ENCODE assay signal across 10 cellular contexts in genomic region chr3:49406571-49407565, GRCh38. TPM values are rescaled to one million over a fixed set of nuclear protein-coding genes. Genes with fewer than 3 reads are reported as not detected.
DNase-seq lines count a peak whose midpoint lies in the region; ATAC-seq and TF ChIP-seq lines count a peak whose summit lies in the region.
"Had no signal": no experiment of that assay in that cellular context is flagged by ENCODE, and none has a peak within 500 bp of the region (broad histone marks: within the 10 kb centered on the region; RNA-seq: fewer than 3 reads in every experiment).

No MANE protein-coding gene starts in this region.

- H4K20me1 ChIP-seq in BLaER1 treated with 17β-estradiol and CSF1 and Interleukin-3, amounts not matched to agents 10 nM and 100 nM: peaks cover 94 to 98% (median 97%) of the 10 kb centered on the region in 11 experiments
- H4K20me1 ChIP-seq in OCI-LY1 (ENCODE audit: insufficient read depth, low read length): peaks cover 6% of the 10 kb centered on the region; the same call in 1 of the 2 replicates

- H3K27me3 Mint-ChIP-seq in dendritic cell treated with granulocyte-macrophage colony-stimulating factor and Interleukin-4, amounts not matched to agents 40 ng/mL and 50 ng/mL, for 4 days: no peaks in the 10 kb centered on the region
- no peaks in the 10 kb centered on the region for H3K27me3 Mint-ChIP-seq in neural crest cell (ENCODE audit: low read depth)

- H3K27me3 ChIP-seq in BLaER1 treated with 17β-estradiol and CSF1 and Interleukin-3, amounts not matched to agents 10 nM and 100 nM: no peaks in the 10 kb centered on the region
- no peaks in the 10 kb centered on the region for H3K27me3 ChIP-seq in OCI-LY1 (ENCODE audit: insufficient read depth, low read length)

- H3K9me3 Mint-ChIP-seq in dendritic cell treated with granulocyte-macrophage colony-stimulating factor and Interleukin-4, amounts not matched to agents 40 ng/mL and 50 ng/mL, for 4 days: no peaks in the 10 kb centered on the region
- H3K9me3 Mint-ChIP-seq in neural crest cell: no peaks in the 10 kb centered on the region

- no peak for TF ChIP-seq CTCF in OCI-LY1 (IDR thresholded peaks at IDR 0.05; ENCODE audit: low read length)
- TF ChIP-seq CTCF in neural crest cell (conservative IDR thresholded peaks at IDR 0.05): no peak

- no peak for DNase-seq in neural crest cell (ENCODE audit: low read depth, low spot score)
- DNase-seq in activated CD4-positive, CD25-positive, alpha-beta regulatory T cell treated with anti-CD3 and anti-CD28 coated beads, Interleukin-2, amount 50 U/mL, for 72 hours: no peak
- no peak for DNase-seq in effector CD4-positive, alpha-beta T cell
- DNase-seq in COR-L47 (lab: John Stamatoyannopoulos, UW): no peak
- DNase-seq: PC-3 had no signal

- peak overlapping the region; percentile 26 for H3K4me3 Mint-ChIP-seq in dendritic cell treated with granulocyte-macrophage colony-stimulating factor and Interleukin-4, amounts not matched to agents 40 ng/mL and 50 ng/mL, for 4 days
- peak overlapping the region; percentile 72 for H3K4me3 Mint-ChIP-seq in neural crest cell

- H2AFZ ChIP-seq in OCI-LY1 (ENCODE audit: low read length): no peak overlapping the region

- peaks cover 95% of the 10 kb centered on the region for H3K79me2 ChIP-seq in OCI-LY1 (ENCODE audit: insufficient read depth, low read length)

- peak overlapping the region in 4 of 11 experiments; percentile 7 to 35 (median 26); a peak in 3 of 22 replicates for H3K27ac ChIP-seq in BLaER1 treated with 17β-estradiol and CSF1 and Interleukin-3, amounts not matched to agents 10 nM and 100 nM
- H3K27ac ChIP-seq in OCI-LY1 (ENCODE audit: low read depth, low read length, poor library complexity, severe bottlenecking): peak overlapping the region; percentile 24

- H3K27ac Mint-ChIP-seq in dendritic cell treated with granulocyte-macrophage colony-stimulating factor and Interleukin-4, amounts not matched to agents 40 ng/mL and 50 ng/mL, for 4 days: peak overlapping the region; percentile 78
- no peak overlapping the region for H3K27ac Mint-ChIP-seq in neural crest cell (ENCODE audit: unreplicated experiment)

- 0 out of 20 replicates have a peak overlapping the region, but pooled peaks of 1 of the 10 experiments have one; percentile 4 for H3K4me3 ChIP-seq in BLaER1 treated with 17β-estradiol and CSF1 and Interleukin-3, amounts not matched to agents 10 nM and 100 nM
- H3K4me3 ChIP-seq in OCI-LY1 (ENCODE audit: low read depth, low read length, poor library complexity, severe bottlenecking): peak overlapping the region; percentile 83

- no peaks in the 10 kb centered on the region for H3F3A ChIP-seq in OCI-LY1 (ENCODE audit: insufficient read depth, low read length)

- peaks cover 48 to 83% (median 59%) of the 10 kb centered on the region in 10 experiments for H3K4me1 ChIP-seq in BLaER1 treated with 17β-estradiol and CSF1 and Interleukin-3, amounts not matched to agents 10 nM and 100 nM
- peaks cover 58% of the 10 kb centered on the region for H3K4me1 ChIP-seq in OCI-LY1 (ENCODE audit: insufficient read depth, low read length, severe bottlenecking)

- peaks cover 42% of the 10 kb centered on the region for H3K4me1 Mint-ChIP-seq in dendritic cell treated with granulocyte-macrophage colony-stimulating factor and Interleukin-4, amounts not matched to agents 40 ng/mL and 50 ng/mL, for 4 days (ENCODE audit: low read depth)
- H3K4me1 Mint-ChIP-seq in neural crest cell: peaks cover 36% of the 10 kb centered on the region

- no peaks in the 10 kb centered on the region for H3K9me2 ChIP-seq in OCI-LY1 (ENCODE audit: low read depth, low read length)

- H3K4me2 ChIP-seq in BLaER1 treated with 17β-estradiol and CSF1 and Interleukin-3, amounts not matched to agents 10 nM and 100 nM: peak overlapping the region; percentile 42 to 98 (median 68)
- peak overlapping the region; percentile 98 for H3K4me2 ChIP-seq in OCI-LY1 (ENCODE audit: low read length)

- no peak for ATAC-seq in GM18868 (IDR thresholded peaks at IDR 0.05; ENCODE audit: unreplicated experiment)
- ATAC-seq: activated CD4-positive, CD25-positive, alpha-beta regulatory T cell treated with anti-CD3 and anti-CD28 coated beads, Interleukin-2, amount 50 U/mL, for 24 hours; PC-3 had no signal

- H3K9ac ChIP-seq in BLaER1 treated with 17β-estradiol and CSF1 and Interleukin-3, amounts not matched to agents 10 nM and 100 nM: peak overlapping the region in 8 of 11 experiments; percentile 11 to 61 (median 30); a peak in 10 of 22 replicates
- H3K9ac ChIP-seq in OCI-LY1 (ENCODE audit: low read length): no peak overlapping the region; the same call in 1 of the 2 replicates

- intact Hi-C loops in dendritic cell treated with granulocyte-macrophage colony-stimulating factor and Interleukin-4, amounts not matched to agents 40 ng/mL and 50 ng/mL, for 4 days (cut with micrococcal nuclease): no loop called here

- peaks cover 22 to 58% (median 50%) of the 10 kb centered on the region in 11 experiments for H3K36me3 ChIP-seq in BLaER1 treated with 17β-estradiol and CSF1 and Interleukin-3, amounts not matched to agents 10 nM and 100 nM
- H3K36me3 ChIP-seq in OCI-LY1 (ENCODE audit: insufficient read depth, low read length): peaks cover 43% of the 10 kb centered on the region

- peaks cover 0 to 9% (median 0%) of the 10 kb centered on the region in 11 experiments; a peak in 3 of 22 replicates for H3K9me3 ChIP-seq in BLaER1 treated with 17β-estradiol and CSF1 and Interleukin-3, amounts not matched to agents 10 nM and 100 nM (replicated peaks in 1 of 11)
- H3K9me3 ChIP-seq in OCI-LY1 (ENCODE audit: low read length): 0 out of 2 replicates have a peak, but pooled peaks cover 2% of the 10 kb centered on the region

- peaks cover 50% of the 10 kb centered on the region for H3K36me3 Mint-ChIP-seq in dendritic cell treated with granulocyte-macrophage colony-stimulating factor and Interleukin-4, amounts not matched to agents 40 ng/mL and 50 ng/mL, for 4 days (ENCODE audit: low read depth)
- H3K36me3 Mint-ChIP-seq in neural crest cell (ENCODE audit: low read depth): no peaks in the 10 kb centered on the region

RNA-seq across cellular contexts. Expression of gene RHOA, which starts 4.9 kb away (rescaled TPM):
- total RNA-seq in neural crest cell: 354 and 361 TPM in 2 replicates

RNA-seq across cellular contexts. Expression of gene TCTA, which starts 5.4 kb away (rescaled TPM):
- total RNA-seq in neural crest cell: 9.6 and 12.4 TPM in 2 replicates

RNA-seq across cellular contexts. Expression of gene AMT, which starts 15.4 kb away (rescaled TPM):
- total RNA-seq in neural crest cell: 10.2 and 14.0 TPM in 2 replicates

RNA-seq across cellular contexts. Expression of gene NICN1, which starts 22.3 kb away (rescaled TPM):
- 19.5 and 23.4 TPM in 2 replicates for total RNA-seq in neural crest cell

RNA-seq across cellular contexts. Expression of gene GPX1, which starts 48.7 kb away (rescaled TPM):
- 165 and 172 TPM in 2 replicates for total RNA-seq in neural crest cell
